In the genomic region with DNA sequence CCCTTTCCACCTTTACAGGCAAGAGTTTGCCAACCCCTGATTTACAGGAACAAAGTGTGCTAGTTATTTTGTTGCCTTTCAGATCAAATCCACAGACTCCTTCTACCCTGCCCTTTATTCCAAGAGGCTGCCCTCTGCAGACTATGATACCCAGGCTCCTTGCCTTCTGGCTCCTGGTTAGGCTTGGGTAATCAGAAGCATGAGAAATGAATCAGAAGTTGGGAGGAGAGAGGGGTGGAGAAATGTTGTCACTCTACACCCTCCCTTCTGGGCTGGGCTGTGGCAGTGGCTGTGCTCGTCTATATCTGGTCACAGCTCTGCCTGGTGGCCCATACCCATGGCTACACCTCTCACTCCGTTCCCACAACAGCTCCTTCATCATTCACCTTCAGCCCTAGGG, we compare ENCODE assay signal across 13 cellular contexts.
DNase-seq lines count a peak whose midpoint lies in the region; ATAC-seq and FAIRE-seq lines count a peak whose summit lies in the region.
"Had no signal": no experiment of that assay in that cellular context is flagged by ENCODE, and none has a peak within 500 bp of the region (broad histone marks: within the 10 kb centered on the region; RNA-seq: fewer than 3 reads in every experiment).

No MANE protein-coding gene starts in this region.

- DNase-seq in A172 (ENCODE audit: low spot score): peak; percentile 19
- DNase-seq in HTR-8/SVneo (ENCODE audit: insufficient read length, low spot score): peak; percentile 11
- DNase-seq in dedifferentiated amniotic fluid mesenchymal stem cell (ENCODE audit: extremely low spot score): peak; percentile 26
- DNase-seq in left kidney (ENCODE audit: low read depth, low spot score): peak; percentile 49
- no peak for DNase-seq in SW480 (ENCODE audit: low spot score)
- DNase-seq in activated CD4-positive, alpha-beta T cell treated with anti-CD3 and anti-CD28 coated beads, Interleukin-2, amount 50 U/mL, for 48 hours: no peak
- DNase-seq: activated T-cell treated with anti-CD3 and anti-CD28 coated beads, Interleukin-2, amount 50 U/mL, for 4 hours; AML-193; NCI-H2029; stimulated activated CD4-positive, alpha-beta T cell treated with anti-CD3 and anti-CD28 coated beads, Interleukin-1b, Interleukin-23, amount 100 ng/mL, for 48 hours had no signal

- peak; percentile 4 for FAIRE-seq in HTR-8/SVneo (lab: Jason Lieb, UNC)
- FAIRE-seq: TTC549 had no signal

- ATAC-seq in HG03565 (IDR thresholded peaks at IDR 0.05; ENCODE audit: unreplicated experiment) (no peak), HG02763 (IDR thresholded peaks at IDR 0.05; ENCODE audit: unreplicated experiment) (no peak)
- ATAC-seq: activated T-cell treated with anti-CD3 and anti-CD28 coated beads, Interleukin-2, amount 50 U/mL, for 4 hours had no signal

Comparison
In these comparisons a context has a peak if more than half of its experiments do, and no peak if none do; other contexts are left out.
1. DNase-seq: peak in A172 (single experiment), HTR-8/SVneo (single experiment), dedifferentiated amniotic fluid mesenchymal stem cell (single experiment) and left kidney (single experiment); none in SW480 (single experiment) and activated CD4-positive, alpha-beta T cell treated with anti-CD3 and anti-CD28 coated beads, Interleukin-2, amount 50 U/mL, for 48 hours (0 of 2).